8 cellular contexts compared by ENCODE assay signal in genomic region chr7:73308665-73309214, GRCh38. TPM values are rescaled to one million over a fixed set of nuclear protein-coding genes. Genes with fewer than 3 reads are reported as not detected.
DNase-seq lines count a peak whose midpoint lies in the region; ATAC-seq, FAIRE-seq and TF ChIP-seq lines count a peak whose summit lies in the region.

NSUN5 (minus strand) TSS chr7:73308826; CDS start chr7:73308790, 36 bp downstream.

- no peaks in the 10 kb centered on the region for H3K27me3 Mint-ChIP-seq in central memory CD8-positive, alpha-beta T cell

- 9% methylated on average over 24 of the region's 40 CpGs for WGBS in A549 (ENCODE audit: missing lambda C conversion rate)

- peaks cover 11% of the 10 kb centered on the region; the same call in 2 of the 3 replicates for H3K4me1 ChIP-seq in A549

- H3K4me1 Mint-ChIP-seq in central memory CD8-positive, alpha-beta T cell = peaks cover 37% of the 10 kb centered on the region

- peak within 1 kb of the TSS; percentile 83 to 96 for H3K27ac ChIP-seq in A549

- no peaks in the 10 kb centered on the region for H3K27me3 ChIP-seq in kidney epithelial cell (ENCODE audit: control insufficient read depth, insufficient read depth, low read length)

- TF ChIP-seq CTCF in A549 (IDR thresholded peaks at IDR 0.05) = no peak
- no peak for TF ChIP-seq CTCF in kidney epithelial cell (IDR thresholded peaks at IDR 0.05; ENCODE audit: insufficient read depth, low read length, poor library complexity, severe bottlenecking)

- POLR2A ChIA-PET in A549 (lab: Yijun Ruan, JAX) = no interaction called here

- TF ChIP-seq EP300 in A549 (IDR thresholded peaks at IDR 0.05) = no peak

- CTCF ChIA-PET in A549 (lab: Yijun Ruan, JAX) = no interaction called here

- no peaks in the 10 kb centered on the region for H3K9me3 Mint-ChIP-seq in central memory CD8-positive, alpha-beta T cell

- H3K4me3 ChIP-seq in A549 (peak within 1 kb of the TSS; percentile 77), kidney epithelial cell (ENCODE audit: low read depth, low read length) (peak within 1 kb of the TSS; percentile 55)

- TF ChIP-seq RAD21 in A549 (conservative IDR thresholded peaks at IDR 0.05 in 1 of 2, IDR thresholded peaks at IDR 0.05 in 1 of 2) = no peak

- H3K27ac Mint-ChIP-seq in central memory CD8-positive, alpha-beta T cell (ENCODE audit: low read depth) = peak within 1 kb of the TSS; percentile 97

- ATAC-seq in A549 (peak; percentile 86 to 94), GM18858 (IDR thresholded peaks at IDR 0.05; ENCODE audit: unreplicated experiment) (peak; percentile 89), HG03095 (IDR thresholded peaks at IDR 0.05; ENCODE audit: unreplicated experiment) (peak; percentile 87)
- peak; percentile 97 for ATAC-seq in central memory CD8-positive, alpha-beta T cell (replicated peaks; ENCODE audit: extremely low read depth, poor library complexity, severe bottlenecking)

- peak; percentile 80 for TF ChIP-seq POLR2A in A549 (IDR thresholded peaks at IDR 0.05; ENCODE audit: low read length)

- no peak for FAIRE-seq in A549 (lab: Jason Lieb, UNC)

- peak; percentile 89 for DNase-seq in A549 (ENCODE audit: low read depth in 1 of 2, low spot score in 1 of 2)
- DNase-seq in NCI-H2196 treated with DMSO at 0.1 percent for 48 hours (lab: John Stamatoyannopoulos, UW; ENCODE audit: unreplicated experiment) = peak; percentile 85
- DNase-seq in activated CD4-positive, CD25-positive, alpha-beta regulatory T cell (lab: John Stamatoyannopoulos, UW) = peak; percentile 75 to 89 (median 86)
- peak; percentile 78 to 82 for DNase-seq in central memory CD8-positive, alpha-beta T cell (ENCODE audit: low spot score in 2 of 2)
- DNase-seq in kidney epithelial cell (ENCODE audit: low read depth) = no peak
- DNase-seq in stimulated activated CD4-positive, alpha-beta T cell treated with anti-CD3 and anti-CD28 coated beads, Interleukin-15, amount 100 ng/mL, for 48 hours (ENCODE audit: low read depth in 2 of 2) = peak; percentile 87 to 91

- peaks cover 24% of the 10 kb centered on the region for H3K36me3 Mint-ChIP-seq in central memory CD8-positive, alpha-beta T cell (ENCODE audit: insufficient read depth)

- H3K4me2 ChIP-seq in A549 = peak within 1 kb of the TSS; percentile 87

- H3K9me3 ChIP-seq in A549 = no peaks in the 10 kb centered on the region

- no peaks in the 10 kb centered on the region for H3K36me3 ChIP-seq in kidney epithelial cell (ENCODE audit: control insufficient read depth, insufficient read depth, low read length)

- H3K4me3 Mint-ChIP-seq in central memory CD8-positive, alpha-beta T cell = peak within 1 kb of the TSS; percentile 99

TF ChIP-seq in A549, 52 proteins besides CTCF, POLR2A, EP300 and RAD21 (continues in another document):
- TF ChIP-seq CEBPB (IDR thresholded peaks at IDR 0.05) = 0 out of 4 replicates have a peak, but pooled peaks of 1 of the 2 experiments have one; percentile 7
- peak; percentile 49; the same call in 1 of the 2 replicates for TF ChIP-seq HOXB5 (CRISPR knock-in tag; IDR thresholded peaks at IDR 0.05)
- TF ChIP-seq ESRRA (IDR thresholded peaks at IDR 0.05; ENCODE audit: borderline replicate concordance, low read length) = peak; percentile 46; the same call in 1 of the 2 replicates
- no peak for TF ChIP-seq RFX5 (IDR thresholded peaks at IDR 0.05)
- TF ChIP-seq HOXB13 (CRISPR knock-in tag; IDR thresholded peaks at IDR 0.05; ENCODE audit: low read depth) = peak; percentile 74; the same call in 1 of the 2 replicates
- TF ChIP-seq TFCP2L1 (CRISPR knock-in tag; IDR thresholded peaks at IDR 0.05) = no peak
- TF ChIP-seq JUN (IDR thresholded peaks at IDR 0.05) = peak; percentile 76 to 86; a peak in 4 of 5 replicates
- TF ChIP-seq RNF2 (IDR thresholded peaks at IDR 0.05; ENCODE audit: borderline replicate concordance, low read depth) = no peak
- no peak for TF ChIP-seq RARB (CRISPR knock-in tag; IDR thresholded peaks at IDR 0.05)
- TF ChIP-seq USF2 (IDR thresholded peaks at IDR 0.05) = no peak
- no peak for TF ChIP-seq HDAC2 (IDR thresholded peaks at IDR 0.05)
- TF ChIP-seq CBX2 (IDR thresholded peaks at IDR 0.05; ENCODE audit: borderline replicate concordance, low read depth) = no peak
- no peak for TF ChIP-seq REST (IDR thresholded peaks at IDR 0.05)
- peak; percentile 98 for TF ChIP-seq E2F6 (IDR thresholded peaks at IDR 0.05; ENCODE audit: borderline replicate concordance, low read depth)
- no peak for TF ChIP-seq NPAS2 (CRISPR knock-in tag; IDR thresholded peaks at IDR 0.05; ENCODE audit: borderline replicate concordance)
- peak; percentile 36; the same call in 1 of the 3 replicates for TF ChIP-seq BCL3 (IDR thresholded peaks at IDR 0.05)
- peak; percentile 99 for TF ChIP-seq MAX (IDR thresholded peaks at IDR 0.05)
- TF ChIP-seq ATOH8 (CRISPR knock-in tag; IDR thresholded peaks at IDR 0.05; ENCODE audit: low read depth) = peak; percentile 72; the same call in 1 of the 2 replicates
- peak; percentile 64; the same call in 1 of the 2 replicates for TF ChIP-seq MYC (IDR thresholded peaks at IDR 0.05; ENCODE audit: borderline replicate concordance, low read length)
- no peak for TF ChIP-seq CHD2 (IDR thresholded peaks at IDR 0.05; ENCODE audit: low read length, partially characterized antibody)
- no peak for TF ChIP-seq FOXS1 (CRISPR knock-in tag; IDR thresholded peaks at IDR 0.05)
- no peak for TF ChIP-seq FOSB (CRISPR knock-in tag; IDR thresholded peaks at IDR 0.05)
- no peak; the same call in 1 of the 2 replicates for TF ChIP-seq PHF8 (IDR thresholded peaks at IDR 0.05; ENCODE audit: borderline replicate concordance, low read depth)

RNA-seq across cellular contexts. Expression of gene NSUN5, which starts in this region (rescaled TPM):
- polyA plus RNA-seq in A549 (2011; rRNA removed) (34.2 and 38.9 TPM in 2 replicates), A549 (2017; fragmentation: RNase III; extraction: RNeasy Plus Mini Kit Qiagen cat#74134 plus additional on column Dnase treatment) (38.3 to 39.0 TPM (median 38.4 TPM) in 3 replicates)
- polyA plus RNA-seq in A549 (2012; cell fraction: cytosol; rRNA removed) = 56.2 and 69.2 TPM in 2 replicates
- 138 and 156 TPM in 2 replicates for polyA plus RNA-seq in A549 (2012; cell fraction: nucleus; rRNA removed)
- 34.3 and 48.8 TPM in 2 replicates for polyA minus RNA-seq in A549 (2011; rRNA and poly(A)+ RNA removed)
- total RNA-seq in kidney epithelial cell = 63.4 and 69.6 TPM in 2 replicates
